ENCODE assay signal across 20 cellular contexts in genomic region chr21:22795644-22796043, GRCh38.
"Had no signal": no experiment of that assay in that cellular context is flagged by ENCODE, and none has a peak within 500 bp of the region (broad histone marks: within the 10 kb centered on the region; RNA-seq: fewer than 3 reads in every experiment).

No MANE protein-coding gene starts in this region.

- H3K9me3 Mint-ChIP-seq: activated naive CD4-positive, alpha-beta T cell treated with anti-CD3 and anti-CD28 coated beads, Interleukin-2, amount 50 U/mL, for 72 hours; activated T-helper 1 cell treated with anti-CD3 and anti-CD28 coated beads, Interleukin-12 subunit alpha, Interleukin-12 subunit beta, Interleukin-2, Interleukin-4 antibody, amounts not matched to agents 30 ng/mL and 10 ng/mL and 1 ng/mL, durations not matched to agents 14 hours and 24 hours and 36 hours had no signal

- ATAC-seq: activated CD8-positive, alpha-beta T cell treated with anti-CD3 and anti-CD28 coated beads, Interleukin-2, amount 10 ng/mL, durations not matched to agents 7 days and 5 days; activated naive CD4-positive, alpha-beta T cell treated with anti-CD3 and anti-CD28 coated beads, Interleukin-2, amount 50 U/mL, for 72 hours; foreskin keratinocyte; naive thymus-derived CD4-positive, alpha-beta T cell; upper lobe of right lung had no signal

- H3K4me3 Mint-ChIP-seq: activated CD8-positive, alpha-beta T cell treated with anti-CD3 and anti-CD28 coated beads, Interleukin-2, amount 10 ng/mL, durations not matched to agents 7 days and 5 days; activated T-helper 1 cell treated with anti-CD3 and anti-CD28 coated beads, Interleukin-12 subunit alpha, Interleukin-12 subunit beta, Interleukin-2, Interleukin-4 antibody, amounts not matched to agents 30 ng/mL and 10 ng/mL and 1 ng/mL, durations not matched to agents 14 hours and 24 hours and 36 hours; naive thymus-derived CD4-positive, alpha-beta T cell; neural crest cell had no signal

- H3K4me3 ChIP-seq: adrenal gland, lower lobe of right lung, sigmoid colon, smooth muscle cell, upper lobe of right lung had no signal

- DNase-seq: activated CD4-positive, alpha-beta T cell treated with anti-CD3 and anti-CD28 coated beads, Interleukin-2, amount 50 U/mL, for 1 hour; activated CD4-positive, CD25-positive, alpha-beta regulatory T cell treated with anti-CD3 and anti-CD28 coated beads, Interleukin-2, amount 50 U/mL, for 72 hours; activated CD8-positive, alpha-beta T cell treated with anti-CD3 and anti-CD28 coated beads, Interleukin-2, amount 10 ng/mL, durations not matched to agents 7 days and 5 days; activated gamma-delta T cell; adrenal gland; central memory CD4-positive, alpha-beta T cell; dermis blood vessel endothelial cell; effector CD8-positive, alpha-beta T cell; foreskin keratinocyte; lower lobe of right lung; naive thymus-derived CD4-positive, alpha-beta T cell; sigmoid colon; stimulated activated CD4-positive, alpha-beta T cell treated with anti-CD3 and anti-CD28 coated beads, Interleukin-15, amount 100 ng/mL, for 24 hours; stimulated activated naive CD4-positive, alpha-beta T cell; upper lobe of right lung; WERI-Rb-1 had no signal

- H3K36me3 ChIP-seq: adrenal gland, lower lobe of right lung, sigmoid colon, upper lobe of right lung, WERI-Rb-1 had no signal

- H3K9me3 ChIP-seq: adrenal gland, lower lobe of right lung, sigmoid colon, upper lobe of right lung had no signal

- H3K27me3 ChIP-seq: adrenal gland, foreskin keratinocyte, sigmoid colon, upper lobe of right lung had no signal

- H3K27ac ChIP-seq: adrenal gland, foreskin keratinocyte, lower lobe of right lung, sigmoid colon, upper lobe of right lung, WERI-Rb-1 had no signal

- H3K36me3 Mint-ChIP-seq: activated naive CD4-positive, alpha-beta T cell treated with anti-CD3 and anti-CD28 coated beads, Interleukin-2, amount 50 U/mL, for 72 hours; naive thymus-derived CD4-positive, alpha-beta T cell had no signal

- H3K4me1 Mint-ChIP-seq: neural crest cell had no signal

- H3K27ac Mint-ChIP-seq: activated CD8-positive, alpha-beta T cell treated with anti-CD3 and anti-CD28 coated beads, Interleukin-2, amount 10 ng/mL, durations not matched to agents 7 days and 5 days; activated naive CD4-positive, alpha-beta T cell treated with anti-CD3 and anti-CD28 coated beads, Interleukin-2, amount 50 U/mL, for 72 hours; activated T-helper 1 cell treated with anti-CD3 and anti-CD28 coated beads, Interleukin-12 subunit alpha, Interleukin-12 subunit beta, Interleukin-2, Interleukin-4 antibody, amounts not matched to agents 30 ng/mL and 10 ng/mL and 1 ng/mL, durations not matched to agents 14 hours and 24 hours and 36 hours; naive thymus-derived CD4-positive, alpha-beta T cell had no signal

- H3K4me1 ChIP-seq: adrenal gland, foreskin keratinocyte, lower lobe of right lung, sigmoid colon, upper lobe of right lung had no signal

- H3K4me2 ChIP-seq: smooth muscle cell had no signal
